ENCODE assay signal across 8 cellular contexts in genomic region chr16:1308977-1309885, GRCh38. TPM values are rescaled to one million over a fixed set of nuclear protein-coding genes. Genes with fewer than 3 reads are reported as not detected.
DNase-seq lines count a peak whose midpoint lies in the region; ATAC-seq and TF ChIP-seq lines count a peak whose summit lies in the region.

Gene UBE2I, plus strand, starts transcription at chr16:1309636. Its CDS starts 4,395 bp downstream, at chr16:1314031.

- peaks cover 21% of the 10 kb centered on the region for H3K4me1 ChIP-seq in PC-9 (replicated peaks; ENCODE audit: insufficient read depth)

- no TSS peak for BruUV-seq in PC-9 (replicated peaks; lab: Mats Ljungman, UMichigan)

- TF ChIP-seq CTCF in PC-9 (conservative IDR thresholded peaks at IDR 0.05): no peak
- TF ChIP-seq CTCF in epithelial cell of proximal tubule (conservative IDR thresholded peaks at IDR 0.05; ENCODE audit: low read depth, low read length): no peak

- POLR2A ChIA-PET in PC-9 (lab: Charles Lee; ENCODE audit: unreplicated experiment): interaction anchor here (0.5 to 1.2 kb wide), 7 partner anchors 8 to 913 kb away, joined by 3 to 14 read pairs (median 4); partner anchors contain the start of genes NME4, NUBP2 and SPSB3

- peak within 1 kb of the TSS; percentile 92 for H3K27ac ChIP-seq in PC-9

- H3K79me2 ChIP-seq in PC-9 (ENCODE audit: low read depth): peaks cover 44% of the 10 kb centered on the region

- in situ Hi-C loops in KBM-7 (cut with MboI; ENCODE audit: low pct_unique_long_range_greater_than_20kb, low sequenced_read_pairs): no loop called here

- peak within 1 kb of the TSS; percentile 97 for H3K4me2 ChIP-seq in PC-9

- peaks cover 6% of the 10 kb centered on the region; the same call in 1 of the 2 replicates for H3F3A ChIP-seq in PC-9 (ENCODE audit: insufficient read depth, low read depth)

- no peaks in the 10 kb centered on the region for H3K36me3 ChIP-seq in PC-9 (ENCODE audit: low read depth)

- H3K27me3 ChIP-seq in PC-9 (ENCODE audit: insufficient read depth, low read depth): no peaks in the 10 kb centered on the region

- peak within 1 kb of the TSS; percentile 82 for H2AFZ ChIP-seq in PC-9

- DNase-seq in DMS153 (lab: John Stamatoyannopoulos, UW) (peak; percentile 94), KBM-7 (peak; percentile 99), PC-9 (peak; percentile 90 to 99), epithelial cell of proximal tubule (ENCODE audit: low read depth) (peak; percentile 82), mucosa of gallbladder (ENCODE audit: low spot score) (peak; percentile 98)
- peak; percentile 100 for DNase-seq in activated T-cell treated with anti-CD3 and anti-CD28 coated beads, Interleukin-2, amount 50 U/mL, for 1 hour
- peak; percentile 92 for DNase-seq in stimulated activated CD8-positive, alpha-beta memory T cell treated with anti-CD3 and anti-CD28 coated beads, Interleukin-4, amount 100 ng/mL, for 24 hours (ENCODE audit: low read depth)

- ATAC-seq in GM21619 (IDR thresholded peaks at IDR 0.05; ENCODE audit: unreplicated experiment): peak; percentile 47

- H3K9me2 ChIP-seq in PC-9 (ENCODE audit: insufficient read depth): no peaks in the 10 kb centered on the region

- CTCF ChIA-PET in PC-9 (lab: Charles Lee): no interaction called here

- peak within 1 kb of the TSS; percentile 100 for H3K4me3 ChIP-seq in PC-9
- H3K4me3 ChIP-seq in epithelial cell of proximal tubule (ENCODE audit: low read depth, low read length): peak within 1 kb of the TSS; percentile 75

- no peaks in the 10 kb centered on the region for H3K9me3 ChIP-seq in PC-9 (ENCODE audit: insufficient read depth, low read depth)

- intact Hi-C loops in PC-9 (cut with micrococcal nuclease; ENCODE audit: unreplicated experiment): loop anchor here (10.0 kb wide), 1 partner anchor 106 kb away; the partner anchor contains the start of gene UNKL

- peaks cover 43% of the 10 kb centered on the region for H4K20me1 ChIP-seq in PC-9 (ENCODE audit: insufficient read depth)

RNA-seq across cellular contexts. Expression of gene UBE2I, which starts in this region (rescaled TPM):
- total RNA-seq in PC-9 (2021): 218 and 271 TPM in 2 replicates
- total RNA-seq in epithelial cell of proximal tubule: 97.0 and 112 TPM in 2 replicates
- 100 TPM for total RNA-seq in mucosa of gallbladder

Comparison
In these comparisons a context has a peak if more than half of its experiments do, and no peak if none do; other contexts are left out.
1. Peak in every context shown above with its lines: DNase-seq, ATAC-seq, H3K4me3 ChIP-seq and H3K27ac ChIP-seq.